ENCODE assay signal across 11 cellular contexts in the genomic region with DNA sequence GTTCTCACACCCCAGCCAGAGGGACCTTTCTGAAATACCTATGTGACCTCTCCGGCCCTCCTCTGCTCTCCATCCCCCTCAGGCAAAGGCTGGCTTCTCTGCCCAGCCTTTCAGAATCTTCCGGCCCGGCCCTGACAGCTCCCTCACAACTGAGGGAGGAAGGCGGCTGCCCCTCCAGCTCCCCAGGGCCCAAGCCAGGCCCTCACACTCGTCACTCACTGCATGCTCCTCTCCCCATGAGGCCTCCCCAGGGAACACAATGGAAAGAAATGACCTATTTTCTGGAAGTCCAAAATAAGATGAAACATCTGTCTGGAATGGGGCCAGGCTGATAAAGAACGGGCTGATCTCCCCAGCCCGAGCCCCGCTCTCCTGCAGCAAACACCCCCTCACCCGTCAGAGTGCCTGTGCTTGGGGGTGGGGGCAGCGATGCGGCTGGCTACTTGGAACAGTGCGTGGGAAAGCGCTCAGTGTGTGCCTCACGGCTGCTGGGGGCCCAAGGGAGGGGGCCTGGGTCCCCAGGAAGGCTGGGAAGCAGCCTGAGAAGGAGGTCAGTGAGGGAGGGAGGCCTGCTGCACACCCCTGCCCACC. TPM values are rescaled to one million over a fixed set of nuclear protein-coding genes. Genes with fewer than 3 reads are reported as not detected.
A peak's percentile ranks its signal among the peaks of the same experiment; 100 is the strongest.
DNase-seq lines count a peak whose midpoint lies in the region; FAIRE-seq and TF ChIP-seq lines count a peak whose summit lies in the region.
"Had no signal": no experiment of that assay in that cellular context is flagged by ENCODE, and none has a peak within 500 bp of the region (broad histone marks: within the 10 kb centered on the region; RNA-seq: fewer than 3 reads in every experiment).

No MANE protein-coding gene starts in this region.

- in situ Hi-C loops in brain microvascular endothelial cell (cut with HindIII; ENCODE audit: low pct_ligation_motif_present, low sequenced_read_pairs), result no loop called here

- H3K27ac Mint-ChIP-seq in endothelial cell (ENCODE audit: unreplicated experiment), result no peak overlapping the region
- no peak overlapping the region for H3K27ac Mint-ChIP-seq in activated T-helper 2 cell treated with anti-CD3 and anti-CD28 coated beads, Interferon-gamma antibody, Interleukin-2, Interleukin-4, amounts not matched to agents 10 μg/mL and 5 μg/mL and 100 μg/mL, durations not matched to agents 14 hours and 24 hours and 36 hours

- H3K36me3 ChIP-seq in brain microvascular endothelial cell (replicated peaks) (peaks cover 16% of the 10 kb centered on the region), skeletal muscle satellite cell (ENCODE audit: insufficient read depth, low read length) (no peaks in the 10 kb centered on the region)

- H3K4me3 ChIP-seq in brain microvascular endothelial cell (ENCODE audit: low read depth, low read length), result peak overlapping the region; percentile 3
- peak overlapping the region; percentile 26 for H3K4me3 ChIP-seq in skeletal muscle satellite cell (ENCODE audit: low read length)

- DNase-seq in EH (ENCODE audit: low read depth) (peak; percentile 87), brain microvascular endothelial cell (peak; percentile 89), islet precursor cell (peak; percentile 86), endothelial cell (ENCODE audit: low spot score) (no peak), RCC 7860 (ENCODE audit: low spot score) (no peak), NCI-H345 treated with DMSO at 0.1 percent for 48 hours (lab: John Stamatoyannopoulos, UW; ENCODE audit: unreplicated experiment) (no peak)
- no peak for DNase-seq in activated T-helper 2 cell treated with anti-CD3 and anti-CD28 coated beads, Interferon-gamma antibody, Interleukin-2, Interleukin-4, amounts not matched to agents 10 μg/mL and 5 μg/mL and 100 μg/mL, durations not matched to agents 14 hours and 24 hours and 36 hours (ENCODE audit: low spot score)
- DNase-seq: activated CD4-positive, alpha-beta T cell treated with anti-CD3 and anti-CD28 coated beads for 1 hour; NCI-H524 treated with DMSO at 0.1 percent for 48 hours had no signal

- peaks cover 23% of the 10 kb centered on the region for H3K27me3 Mint-ChIP-seq in endothelial cell (ENCODE audit: unreplicated experiment)
- no peaks in the 10 kb centered on the region for H3K27me3 Mint-ChIP-seq in activated T-helper 2 cell treated with anti-CD3 and anti-CD28 coated beads, Interferon-gamma antibody, Interleukin-2, Interleukin-4, amounts not matched to agents 10 μg/mL and 5 μg/mL and 100 μg/mL, durations not matched to agents 14 hours and 24 hours and 36 hours (ENCODE audit: low read depth)

- no peak for FAIRE-seq in RCC 7860 (lab: Jason Lieb, UNC)

- no peaks in the 10 kb centered on the region for H3K27me3 ChIP-seq in brain microvascular endothelial cell (replicated peaks)
- H3K27me3 ChIP-seq in skeletal muscle satellite cell (ENCODE audit: control insufficient read depth, insufficient read depth, low read length), result no peaks in the 10 kb centered on the region

- peaks cover 40% of the 10 kb centered on the region for H3K4me1 Mint-ChIP-seq in endothelial cell (ENCODE audit: unreplicated experiment)
- H3K4me1 Mint-ChIP-seq in activated T-helper 2 cell treated with anti-CD3 and anti-CD28 coated beads, Interferon-gamma antibody, Interleukin-2, Interleukin-4, amounts not matched to agents 10 μg/mL and 5 μg/mL and 100 μg/mL, durations not matched to agents 14 hours and 24 hours and 36 hours (ENCODE audit: low read depth), result peaks cover 11% of the 10 kb centered on the region

- no peaks in the 10 kb centered on the region for H3K9me3 ChIP-seq in skeletal muscle satellite cell (replicated peaks; ENCODE audit: low read length)

- H3K9ac ChIP-seq in skeletal muscle satellite cell (ENCODE audit: low read depth, low read length), result peak overlapping the region; percentile 73

- H3K36me3 Mint-ChIP-seq in endothelial cell (ENCODE audit: low read depth, unreplicated experiment), result peaks cover 14% of the 10 kb centered on the region
- H3K36me3 Mint-ChIP-seq in activated T-helper 2 cell treated with anti-CD3 and anti-CD28 coated beads, Interferon-gamma antibody, Interleukin-2, Interleukin-4, amounts not matched to agents 10 μg/mL and 5 μg/mL and 100 μg/mL, durations not matched to agents 14 hours and 24 hours and 36 hours (ENCODE audit: low read depth), result no peaks in the 10 kb centered on the region

- peaks cover 66% of the 10 kb centered on the region for H3K4me1 ChIP-seq in skeletal muscle satellite cell (ENCODE audit: control insufficient read depth, insufficient read depth, low read length)

- H3K4me3 Mint-ChIP-seq in endothelial cell (ENCODE audit: unreplicated experiment), result no peak overlapping the region
- no peak overlapping the region for H3K4me3 Mint-ChIP-seq in activated T-helper 2 cell treated with anti-CD3 and anti-CD28 coated beads, Interferon-gamma antibody, Interleukin-2, Interleukin-4, amounts not matched to agents 10 μg/mL and 5 μg/mL and 100 μg/mL, durations not matched to agents 14 hours and 24 hours and 36 hours (ENCODE audit: low read depth)

- no peak for TF ChIP-seq CTCF in brain microvascular endothelial cell (IDR thresholded peaks at IDR 0.05; ENCODE audit: low read depth, low read length, missing control alignments)
- no peak for TF ChIP-seq CTCF in endothelial cell (IDR thresholded peaks at IDR 0.05; ENCODE audit: unreplicated experiment)

- intact Hi-C loops in activated T-helper 2 cell treated with anti-CD3 and anti-CD28 coated beads, Interferon-gamma antibody, Interleukin-2, Interleukin-4, amounts not matched to agents 10 μg/mL and 5 μg/mL and 100 μg/mL, durations not matched to agents 14 hours and 24 hours and 36 hours (cut with micrococcal nuclease), result no loop called here

- peak overlapping the region; percentile 82 for H3K4me2 ChIP-seq in skeletal muscle satellite cell (ENCODE audit: low read length)

- H3K9me3 Mint-ChIP-seq in endothelial cell (ENCODE audit: unreplicated experiment), result no peaks in the 10 kb centered on the region
- no peaks in the 10 kb centered on the region for H3K9me3 Mint-ChIP-seq in activated T-helper 2 cell treated with anti-CD3 and anti-CD28 coated beads, Interferon-gamma antibody, Interleukin-2, Interleukin-4, amounts not matched to agents 10 μg/mL and 5 μg/mL and 100 μg/mL, durations not matched to agents 14 hours and 24 hours and 36 hours

- peak overlapping the region; percentile 94 for H3K27ac ChIP-seq in brain microvascular endothelial cell

RNA-seq across cellular contexts. Expression of a gene that starts 11.3 kb away (rescaled TPM):
- total RNA-seq in skeletal muscle satellite cell (2012; rRNA removed), result 70.7 and 117 TPM in 2 replicates
- 23.7 TPM for total RNA-seq in endothelial cell (ENCODE audit: unreplicated experiment)
- 0.46 and 1.3 TPM in 2 replicates for total RNA-seq in activated T-helper 2 cell treated with anti-CD3 and anti-CD28 coated beads, Interferon-gamma antibody, Interleukin-2, Interleukin-4, amounts not matched to agents 10 μg/mL and 5 μg/mL and 100 μg/mL, durations not matched to agents 14 hours and 24 hours and 36 hours

RNA-seq across cellular contexts. Expression of a gene that starts 22.3 kb away (rescaled TPM):
- not detected in 2 replicates for total RNA-seq in skeletal muscle satellite cell (2012; rRNA removed)
- total RNA-seq in endothelial cell (ENCODE audit: unreplicated experiment), result 0.59 TPM
- not detected in 2 replicates for total RNA-seq in activated T-helper 2 cell treated with anti-CD3 and anti-CD28 coated beads, Interferon-gamma antibody, Interleukin-2, Interleukin-4, amounts not matched to agents 10 μg/mL and 5 μg/mL and 100 μg/mL, durations not matched to agents 14 hours and 24 hours and 36 hours
- total RNA-seq: pulmonary artery endothelial cell had no signal

RNA-seq across cellular contexts. Expression of a gene that starts 45.6 kb away (rescaled TPM):
- under 0.01 TPM in 1 of 2 replicates, not detected in the other for total RNA-seq in skeletal muscle satellite cell (2012; rRNA removed)
- not detected for total RNA-seq in endothelial cell (ENCODE audit: unreplicated experiment)
- not detected in 2 replicates for total RNA-seq in activated T-helper 2 cell treated with anti-CD3 and anti-CD28 coated beads, Interferon-gamma antibody, Interleukin-2, Interleukin-4, amounts not matched to agents 10 μg/mL and 5 μg/mL and 100 μg/mL, durations not matched to agents 14 hours and 24 hours and 36 hours
- total RNA-seq: pulmonary artery endothelial cell had no signal

RNA-seq across cellular contexts. Expression of a gene that starts 58.0 kb away (rescaled TPM):
- total RNA-seq in skeletal muscle satellite cell (2012; rRNA removed), result 0.22 TPM in 1 of 2 replicates, not detected in the other
- total RNA-seq in endothelial cell (ENCODE audit: unreplicated experiment), result 2.7 TPM
- total RNA-seq in activated T-helper 2 cell treated with anti-CD3 and anti-CD28 coated beads, Interferon-gamma antibody, Interleukin-2, Interleukin-4, amounts not matched to agents 10 μg/mL and 5 μg/mL and 100 μg/mL, durations not matched to agents 14 hours and 24 hours and 36 hours, result 0.18 and 0.27 TPM in 2 replicates
- total RNA-seq: pulmonary artery endothelial cell had no signal

Comparison
In these comparisons a context has a peak if more than half of its experiments do, and no peak if none do; other contexts are left out.
1. DNase-seq: peak in EH (single experiment), brain microvascular endothelial cell (single experiment) and islet precursor cell (single experiment); none in endothelial cell (single experiment), RCC 7860 (single experiment), NCI-H345 treated with DMSO at 0.1 percent for 48 hours (single experiment) and activated T-helper 2 cell treated with anti-CD3 and anti-CD28 coated beads, Interferon-gamma antibody, Interleukin-2, Interleukin-4, amounts not matched to agents 10 μg/mL and 5 μg/mL and 100 μg/mL, durations not matched to agents 14 hours and 24 hours and 36 hours (single experiment).
2. RNA of a gene that starts 11.3 kb away (total RNA-seq): 23.7 TPM in endothelial cell (single experiment); 0.46 to 1.3 TPM in activated T-helper 2 cell treated with anti-CD3 and anti-CD28 coated beads, Interferon-gamma antibody, Interleukin-2, Interleukin-4, amounts not matched to agents 10 μg/mL and 5 μg/mL and 100 μg/mL, durations not matched to agents 14 hours and 24 hours and 36 hours; every median in the first group is over 10 times any median in the second.